In genomic region chr9:131146186-131146585, GRCh38 we compare ENCODE assay signal across 21 cellular contexts. TPM values are rescaled to one million over a fixed set of nuclear protein-coding genes. Genes with fewer than 3 reads are reported as not detected.
DNase-seq lines count a peak whose midpoint lies in the region; ATAC-seq and TF ChIP-seq lines count a peak whose summit lies in the region.
"Had no signal": no experiment of that assay in that cellular context is flagged by ENCODE, and none has a peak within 500 bp of the region (broad histone marks: within the 10 kb centered on the region; RNA-seq: fewer than 3 reads in every experiment).

No MANE protein-coding gene starts in this region.

- peaks cover 95% of the 10 kb centered on the region for H3K36me3 Mint-ChIP-seq in activated T-cell treated with anti-CD3 and anti-CD28 coated beads, Interleukin-2, amount 50 U/mL, for 24 hours (ENCODE audit: low read depth)
- H3K36me3 Mint-ChIP-seq in central memory CD8-positive, alpha-beta T cell (ENCODE audit: insufficient read depth), result peaks cover 81% of the 10 kb centered on the region
- peaks cover 85 to 93% of the 10 kb centered on the region in 2 donors for H3K36me3 Mint-ChIP-seq in CD14-positive monocyte

- H3K36me3 ChIP-seq in thymus (ENCODE audit: control insufficient read depth, insufficient read depth), result peaks cover 27% of the 10 kb centered on the region

- WGBS in thymus, result 98% methylated on average over 4 of the region's 4 CpGs

- no peaks in the 10 kb centered on the region for H3K9me3 ChIP-seq in thymus (ENCODE audit: control insufficient read depth)
- H3K9me3 ChIP-seq: A549; BE2C; BLaER1 treated with 17β-estradiol and CSF1 and Interleukin-3, amounts not matched to agents 10 nM and 100 nM; Caco-2; HAP-1 had no signal

- H3K9me3 Mint-ChIP-seq in activated T-cell treated with anti-CD3 and anti-CD28 coated beads, Interleukin-2, amount 50 U/mL, for 24 hours, result no peaks in the 10 kb centered on the region
- no peaks in the 10 kb centered on the region for H3K9me3 Mint-ChIP-seq in stimulated activated naive CD8-positive, alpha-beta T cell treated with anti-CD3 and anti-CD28 coated beads, Interleukin-15, amount 100 ng/mL, for 72 hours
- H3K9me3 Mint-ChIP-seq in central memory CD8-positive, alpha-beta T cell, result no peaks in the 10 kb centered on the region
- no peaks in the 10 kb centered on the region for H3K9me3 Mint-ChIP-seq in CD14-positive monocyte
- H3K9me3 Mint-ChIP-seq: CD4-positive, alpha-beta memory T cell; HFFc6 had no signal

- no peak for DNase-seq in activated T-cell treated with anti-CD3 and anti-CD28 coated beads, Interleukin-2, amount 50 U/mL, for 24 hours
- no peak for DNase-seq in activated T-cell treated with anti-CD3 and anti-CD28 coated beads, Interleukin-2, amount 50 U/mL, for 1 hour
- DNase-seq in stimulated activated naive CD8-positive, alpha-beta T cell treated with anti-CD3 and anti-CD28 coated beads, Interleukin-15, amount 100 ng/mL, for 72 hours, result no peak
- no peak for DNase-seq in stimulated activated naive CD8-positive, alpha-beta T cell treated with anti-CD3 and anti-CD28 coated beads, Interleukin-15, Interleukin-2, amounts not matched to agents 100 U/mL and 50 U/mL, for 24 hours
- no peak for DNase-seq in central memory CD8-positive, alpha-beta T cell (ENCODE audit: low spot score in 2 of 2)
- DNase-seq in islet precursor cell (no peak), CD14-positive monocyte (ENCODE audit: low spot score) (no peak)
- DNase-seq: 8988T; ACHN; AML-193; BE2C; Caco-2; CD4-positive, alpha-beta memory T cell; DMS153; DND-41; GOT3; HFFc6 had no signal

- H3K4me3 ChIP-seq in thymus (ENCODE audit: low read length), result peak overlapping the region; percentile 27
- H3K4me3 ChIP-seq: A549; BLaER1 treated with 17β-estradiol and CSF1 and Interleukin-3, amounts not matched to agents 10 nM and 100 nM; HAP-1 had no signal

- peaks cover 12% of the 10 kb centered on the region for H3K4me1 Mint-ChIP-seq in activated T-cell treated with anti-CD3 and anti-CD28 coated beads, Interleukin-2, amount 50 U/mL, for 24 hours (ENCODE audit: low read depth)
- peaks cover 23% of the 10 kb centered on the region for H3K4me1 Mint-ChIP-seq in stimulated activated naive CD8-positive, alpha-beta T cell treated with anti-CD3 and anti-CD28 coated beads, Interleukin-15, amount 100 ng/mL, for 72 hours
- peaks cover 22% of the 10 kb centered on the region for H3K4me1 Mint-ChIP-seq in central memory CD8-positive, alpha-beta T cell
- no peaks in the 10 kb centered on the region for H3K4me1 Mint-ChIP-seq in CD14-positive monocyte

- no peak overlapping the region for H3K4me3 Mint-ChIP-seq in activated T-cell treated with anti-CD3 and anti-CD28 coated beads, Interleukin-2, amount 50 U/mL, for 24 hours
- H3K4me3 Mint-ChIP-seq in stimulated activated naive CD8-positive, alpha-beta T cell treated with anti-CD3 and anti-CD28 coated beads, Interleukin-15, amount 100 ng/mL, for 72 hours, result no peak overlapping the region
- H3K4me3 Mint-ChIP-seq in central memory CD8-positive, alpha-beta T cell, result no peak overlapping the region
- H3K4me3 Mint-ChIP-seq in CD14-positive monocyte, result no peak overlapping the region
- H3K4me3 Mint-ChIP-seq: CD4-positive, alpha-beta memory T cell; HFFc6 had no signal

- no peak for ATAC-seq in stimulated activated naive CD8-positive, alpha-beta T cell treated with anti-CD3 and anti-CD28 coated beads, Interleukin-15, amount 100 ng/mL, for 72 hours
- no peak for ATAC-seq in stimulated activated naive CD8-positive, alpha-beta T cell treated with anti-CD3 and anti-CD28 coated beads, Interleukin-15, Interleukin-2, amounts not matched to agents 100 U/mL and 50 U/mL, for 24 hours
- ATAC-seq in central memory CD8-positive, alpha-beta T cell (replicated peaks; ENCODE audit: extremely low read depth, poor library complexity, severe bottlenecking), result no peak
- ATAC-seq: A549 had no signal

- intact Hi-C loops in CD14-positive monocyte (cut with micrococcal nuclease), result loop anchor here in 1 of 2 donors (10.0 kb wide), 1 partner anchor 1139 kb away; no protein-coding TSS in a partner anchor

- H3K27me3 ChIP-seq in thymus (ENCODE audit: control insufficient read depth, insufficient read depth), result no peaks in the 10 kb centered on the region
- H3K27me3 ChIP-seq: BE2C; BLaER1 treated with 17β-estradiol and CSF1 and Interleukin-3, amounts not matched to agents 10 nM and 100 nM had no signal

- H3K4me1 ChIP-seq in thymus (ENCODE audit: control insufficient read depth, insufficient read depth, low read length), result peaks cover 29% of the 10 kb centered on the region
- H3K4me1 ChIP-seq: A549, BE2C, Caco-2, HAP-1 had no signal

- H3K27me3 Mint-ChIP-seq in activated T-cell treated with anti-CD3 and anti-CD28 coated beads, Interleukin-2, amount 50 U/mL, for 24 hours, result no peaks in the 10 kb centered on the region
- no peaks in the 10 kb centered on the region for H3K27me3 Mint-ChIP-seq in stimulated activated naive CD8-positive, alpha-beta T cell treated with anti-CD3 and anti-CD28 coated beads, Interleukin-15, amount 100 ng/mL, for 72 hours
- H3K27me3 Mint-ChIP-seq in central memory CD8-positive, alpha-beta T cell, result no peaks in the 10 kb centered on the region
- no peaks in the 10 kb centered on the region for H3K27me3 Mint-ChIP-seq in CD14-positive monocyte (ENCODE audit: low read depth in 3 of 3)
- H3K27me3 Mint-ChIP-seq: CD4-positive, alpha-beta memory T cell had no signal

- H3K27ac ChIP-seq in thymus (ENCODE audit: low read depth), result no peak overlapping the region
- H3K27ac ChIP-seq: A549; BLaER1 treated with 17β-estradiol and CSF1 and Interleukin-3, amounts not matched to agents 10 nM and 100 nM had no signal

- peak overlapping the region; percentile 29 for H3K27ac Mint-ChIP-seq in activated T-cell treated with anti-CD3 and anti-CD28 coated beads, Interleukin-2, amount 50 U/mL, for 24 hours
- peak overlapping the region; percentile 7 to 37 for H3K27ac Mint-ChIP-seq in stimulated activated naive CD8-positive, alpha-beta T cell treated with anti-CD3 and anti-CD28 coated beads, Interleukin-15, amount 100 ng/mL, for 72 hours
- H3K27ac Mint-ChIP-seq in central memory CD8-positive, alpha-beta T cell (ENCODE audit: low read depth), result peak overlapping the region; percentile 80
- H3K27ac Mint-ChIP-seq in CD14-positive monocyte, result no peak overlapping the region
- H3K27ac Mint-ChIP-seq: HFFc6 had no signal

- no peak for TF ChIP-seq CTCF in CD14-positive monocyte (IDR thresholded peaks at IDR 0.05)

RNA-seq across cellular contexts. Expression of gene NUP214, which starts 20.8 kb away (rescaled TPM):
- polyA plus RNA-seq in thymus, result 35.0 TPM
- 100 to 1,000 TPM; 214 to 329 TPM for polyA plus RNA-seq in CD14-positive monocyte

RNA-seq across cellular contexts. Expression of gene AIF1L, which starts 49.9 kb away (rescaled TPM):
- polyA plus RNA-seq in thymus (4.4 TPM), CD14-positive monocyte (not detected)
- polyA plus RNA-seq: CD4-positive, alpha-beta memory T cell had no signal

Comparison
In these comparisons a context has a peak if more than half of its experiments do, and no peak if none do; other contexts are left out.
1. H3K27ac Mint-ChIP-seq: peak in activated T-cell treated with anti-CD3 and anti-CD28 coated beads, Interleukin-2, amount 50 U/mL, for 24 hours (single experiment), stimulated activated naive CD8-positive, alpha-beta T cell treated with anti-CD3 and anti-CD28 coated beads, Interleukin-15, amount 100 ng/mL, for 72 hours (2 of 2) and central memory CD8-positive, alpha-beta T cell (single experiment); none in CD14-positive monocyte (0 of 7).